In the genomic region with DNA sequence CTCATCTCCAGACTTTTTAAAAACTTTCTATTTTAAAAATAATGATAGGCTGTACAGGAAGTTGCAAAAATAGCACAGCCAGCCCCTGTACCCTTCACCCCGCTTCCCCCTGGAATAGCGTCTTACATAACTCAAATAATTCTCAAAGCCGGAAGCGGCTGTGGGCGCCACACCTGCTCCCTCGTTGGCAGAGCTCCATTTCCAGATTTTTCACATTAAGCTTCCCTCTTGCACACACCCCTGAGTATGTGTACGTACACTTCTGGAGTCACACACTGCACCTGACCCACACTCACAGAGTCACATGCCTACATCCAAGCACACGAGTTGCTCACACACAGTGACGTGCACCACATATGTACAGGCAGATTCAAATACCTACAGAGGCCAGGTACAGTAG, we compare ENCODE assay signal across 23 cellular contexts. TPM values are rescaled to one million over a fixed set of nuclear protein-coding genes. Genes with fewer than 3 reads are reported as not detected.
DNase-seq lines count a peak whose midpoint lies in the region; TF ChIP-seq lines count a peak whose summit lies in the region.
"Had no signal": no experiment of that assay in that cellular context is flagged by ENCODE, and none has a peak within 500 bp of the region (broad histone marks: within the 10 kb centered on the region; RNA-seq: fewer than 3 reads in every experiment).

No MANE protein-coding gene starts in this region.

- H3K9ac ChIP-seq in mesendoderm (ENCODE audit: low read length): no peak overlapping the region

- H3K27ac ChIP-seq in caudate nucleus (ENCODE audit: low read depth, low read length): no peak overlapping the region
- H3K27ac ChIP-seq in mesendoderm (ENCODE audit: low read depth, low read length): no peak overlapping the region
- H3K27ac ChIP-seq: C4-2B, cardiac muscle cell, heart right ventricle, right lobe of liver, uterus had no signal

- H3K4me1 Mint-ChIP-seq in type B pancreatic cell (ENCODE audit: unreplicated experiment) (peaks cover 11% of the 10 kb centered on the region), Caco-2 (ENCODE audit: low read depth, unreplicated experiment) (no peaks in the 10 kb centered on the region)

- H3K4me3 Mint-ChIP-seq in type B pancreatic cell (no peak overlapping the region), Caco-2 (ENCODE audit: unreplicated experiment) (no peak overlapping the region)
- H3K4me3 Mint-ChIP-seq: activated CD8-positive, alpha-beta T cell treated with anti-CD3 and anti-CD28 coated beads, Interleukin-2, amount 10 ng/mL, durations not matched to agents 7 days and 5 days had no signal

- no peak overlapping the region for H4K5ac ChIP-seq in mesendoderm (ENCODE audit: low read length)

- TF ChIP-seq CTCF in type B pancreatic cell (conservative IDR thresholded peaks at IDR 0.05) (no peak), Caco-2 (IDR thresholded peaks at IDR 0.05; ENCODE audit: insufficient read depth in 1 of 2, low read depth in 1 of 2, low read length in 1 of 2, severe bottlenecking in 1 of 2, unreplicated experiment in 1 of 2) (no peak)

- no peak overlapping the region for H3K4me2 ChIP-seq in mesendoderm (ENCODE audit: low read length)

- no peak overlapping the region for H2BK15ac ChIP-seq in mesendoderm (replicated peaks; ENCODE audit: low read depth)

- CTCF ChIA-PET in Caco-2 (lab: Charles Lee): no interaction called here

- no peak overlapping the region for H3K23ac ChIP-seq in mesendoderm (ENCODE audit: low read length)

- no peaks in the 10 kb centered on the region for H3K79me1 ChIP-seq in mesendoderm (ENCODE audit: low read length)

- H3K9me3 ChIP-seq in Caco-2: no peaks in the 10 kb centered on the region
- H3K9me3 ChIP-seq: right lobe of liver, uterus had no signal

- H3K9me3 Mint-ChIP-seq in type B pancreatic cell (no peaks in the 10 kb centered on the region), Caco-2 (ENCODE audit: unreplicated experiment) (no peaks in the 10 kb centered on the region)

- no peaks in the 10 kb centered on the region for H3K79me2 ChIP-seq in mesendoderm (ENCODE audit: control insufficient read depth, insufficient read depth, low read length)

- no peak overlapping the region for H3K18ac ChIP-seq in mesendoderm (ENCODE audit: low read length)

- H3K27me3 Mint-ChIP-seq in type B pancreatic cell: peaks cover 25% of the 10 kb centered on the region
- H3K27me3 Mint-ChIP-seq in Caco-2 (ENCODE audit: insufficient read depth, unreplicated experiment): peaks cover 23% of the 10 kb centered on the region

- no peak overlapping the region for H2BK120ac ChIP-seq in mesendoderm (ENCODE audit: low read depth, low read length)

- peak; percentile 33 for DNase-seq in NCI-H748 (lab: John Stamatoyannopoulos, UW; ENCODE audit: unreplicated experiment)
- no peak for DNase-seq in NCI-H748 treated with DMSO at 0.1 percent for 48 hours (lab: John Stamatoyannopoulos, UW)
- DNase-seq in NCI-H69 (lab: John Stamatoyannopoulos, UW): peak; percentile 63
- peak in 38 of 61 donors; percentile 2 to 83 (median 34) for DNase-seq in caudate nucleus (lab: John Stamatoyannopoulos, UW)
- DNase-seq in type B pancreatic cell (ENCODE audit: extremely low spot score, unreplicated experiment): no peak
- no peak for DNase-seq in mesendoderm
- DNase-seq in Caco-2: no peak
- DNase-seq in NK-92 (lab: John Stamatoyannopoulos, UW; ENCODE audit: unreplicated experiment): no peak
- DNase-seq: ACHN; activated CD8-positive, alpha-beta T cell treated with anti-CD3 and anti-CD28 coated beads, Interleukin-2, amount 10 ng/mL, durations not matched to agents 7 days and 5 days; activated naive CD4-positive, alpha-beta T cell treated with Interleukin-2 at 50 U/mL for 16 hours; activated T-cell treated with anti-CD3 and anti-CD28 coated beads, Interleukin-2, amount 50 U/mL, for 1 hour; dermis blood vessel endothelial cell; heart right ventricle; NCI-H1105 treated with DMSO at 0.1 percent for 48 hours; NCI-H82; right lobe of liver; substantia nigra; T-helper 9 cell; uterus had no signal

- no peaks in the 10 kb centered on the region for H3K36me3 Mint-ChIP-seq in type B pancreatic cell
- H3K36me3 Mint-ChIP-seq in Caco-2 (ENCODE audit: insufficient read depth, unreplicated experiment): peaks cover 4% of the 10 kb centered on the region

- no peak overlapping the region for H3K4ac ChIP-seq in mesendoderm (ENCODE audit: low read depth, low read length)

- no peaks in the 10 kb centered on the region for H3K27me3 ChIP-seq in mesendoderm (ENCODE audit: insufficient read depth, low read length, poor library complexity)
- H3K27me3 ChIP-seq in Caco-2 (replicated peaks; ENCODE audit: control insufficient read depth, insufficient read depth, low read length): no peaks in the 10 kb centered on the region
- H3K27me3 ChIP-seq: heart right ventricle, right lobe of liver, uterus had no signal

- no peak overlapping the region for H4K8ac ChIP-seq in mesendoderm (ENCODE audit: low read depth, low read length)

- intact Hi-C loops in Caco-2 (cut with micrococcal nuclease; ENCODE audit: unreplicated experiment): no loop called here

- WGBS in mesendoderm (ENCODE audit: extremely low coverage, insufficient coverage, low lambda C conversion rate): no CpG with 5 or more reads among the region's 9 CpGs

- no TSS peak for BruUV-seq in Caco-2 (replicated peaks; lab: Mats Ljungman, UMichigan)

- H3K4me1 ChIP-seq in mesendoderm (ENCODE audit: control insufficient read depth, low read depth, low read length) (no peaks in the 10 kb centered on the region), Caco-2 (no peaks in the 10 kb centered on the region)
- H3K4me1 ChIP-seq: right lobe of liver had no signal

- POLR2A ChIA-PET in Caco-2 (lab: Charles Lee): no interaction called here

- no peak overlapping the region for H2AK5ac ChIP-seq in mesendoderm (ENCODE audit: low read length)

- H3K56ac ChIP-seq in mesendoderm (ENCODE audit: low read length): no peak overlapping the region

- H3K4me3 ChIP-seq in mesendoderm (ENCODE audit: low read length) (no peak overlapping the region), Caco-2 (ENCODE audit: low read depth, low read length) (no peak overlapping the region)
- H3K4me3 ChIP-seq: cardiac muscle cell, heart right ventricle, K562, right lobe of liver, uterus had no signal

- H2BK5ac ChIP-seq in mesendoderm (ENCODE audit: low read length): no peak overlapping the region

- H3K27ac Mint-ChIP-seq in type B pancreatic cell (peak overlapping the region; percentile 6), Caco-2 (ENCODE audit: unreplicated experiment) (no peak overlapping the region)
- H3K27ac Mint-ChIP-seq: activated CD8-positive, alpha-beta T cell treated with anti-CD3 and anti-CD28 coated beads, Interleukin-2, amount 10 ng/mL, durations not matched to agents 7 days and 5 days had no signal

- H3K36me3 ChIP-seq in mesendoderm (ENCODE audit: control insufficient read depth, insufficient read depth, low read length) (no peaks in the 10 kb centered on the region), Caco-2 (ENCODE audit: control insufficient read depth, insufficient read depth, low read length) (no peaks in the 10 kb centered on the region)
- H3K36me3 ChIP-seq: cardiac muscle cell, heart right ventricle, right lobe of liver, uterus had no signal

RNA-seq across cellular contexts. Expression of a gene that starts 24.9 kb away (rescaled TPM):
- 42.9 and 47.8 TPM in 2 replicates for total RNA-seq in type B pancreatic cell (ENCODE audit: low replicate concordance)
- 35.2 TPM for polyA plus RNA-seq in mesendoderm (2013, experiment 1 of 2)
- polyA plus RNA-seq in mesendoderm (2013, experiment 2 of 2): 32.7 TPM
- total RNA-seq in Caco-2 (2022): 63.2 and 71.4 TPM in 2 replicates

RNA-seq across cellular contexts. Expression of a gene that starts 42.9 kb away (rescaled TPM):
- total RNA-seq in type B pancreatic cell (ENCODE audit: low replicate concordance): 13.3 and 13.7 TPM in 2 replicates
- 10.0 TPM for polyA plus RNA-seq in mesendoderm (2013, experiment 1 of 2)
- polyA plus RNA-seq in mesendoderm (2013, experiment 2 of 2): 10.0 TPM
- 12.9 and 13.4 TPM in 2 replicates for total RNA-seq in Caco-2 (2022)

Comparison
In these comparisons a context has a peak if more than half of its experiments do, and no peak if none do; other contexts are left out.
1. DNase-seq: peak in NCI-H748 (single experiment), NCI-H69 (single experiment) and caudate nucleus (38 of 61); none in NCI-H748 treated with DMSO at 0.1 percent for 48 hours (single experiment), type B pancreatic cell (single experiment), mesendoderm (single experiment), Caco-2 (0 of 2) and NK-92 (single experiment).